ENCODE assay signal across 12 cellular contexts in genomic region chr16:66369055-66369592, GRCh38. TPM values are rescaled to one million over a fixed set of nuclear protein-coding genes. Genes with fewer than 3 reads are reported as not detected.
DNase-seq lines count a peak whose midpoint lies in the region; TF ChIP-seq lines count a peak whose summit lies in the region.
"Had no signal": no experiment of that assay in that cellular context is flagged by ENCODE, and none has a peak within 500 bp of the region (broad histone marks: within the 10 kb centered on the region; RNA-seq: fewer than 3 reads in every experiment).

No MANE protein-coding gene starts in this region.

- H3K9ac ChIP-seq in MM.1S (ENCODE audit: low read length) (no peak overlapping the region), neural progenitor cell (no peak overlapping the region)

- H3K4me3 ChIP-seq in MM.1S (ENCODE audit: low read length) (no peak overlapping the region), neural progenitor cell (no peak overlapping the region), brain microvascular endothelial cell (ENCODE audit: low read depth, low read length) (no peak overlapping the region)

- H3K4me2 ChIP-seq in MM.1S (ENCODE audit: low read depth, low read length), result no peak overlapping the region
- H3K4me2 ChIP-seq in neural progenitor cell, result no peak overlapping the region

- H3K9me3 ChIP-seq in MM.1S (replicated peaks; ENCODE audit: insufficient read depth, low read length) (no peaks in the 10 kb centered on the region), neural progenitor cell (ENCODE audit: low read depth) (no peaks in the 10 kb centered on the region)

- H3K4me1 ChIP-seq in MM.1S (ENCODE audit: low read length) (no peaks in the 10 kb centered on the region), neural progenitor cell (peaks cover 39% of the 10 kb centered on the region)

- no peaks in the 10 kb centered on the region for H3K36me3 Mint-ChIP-seq in dendritic cell treated with granulocyte-macrophage colony-stimulating factor and Interleukin-4, amounts not matched to agents 40 ng/mL and 50 ng/mL, for 4 days (ENCODE audit: low read depth)
- no peaks in the 10 kb centered on the region for H3K36me3 Mint-ChIP-seq in neural progenitor cell

- H4K20me1 ChIP-seq in MM.1S (ENCODE audit: insufficient read depth, low read length), result no peaks in the 10 kb centered on the region
- no peaks in the 10 kb centered on the region for H4K20me1 ChIP-seq in neural progenitor cell (ENCODE audit: low read depth)

- H3K27ac ChIP-seq in MM.1S (ENCODE audit: low read length) (no peak overlapping the region), neural progenitor cell (no peak overlapping the region), brain microvascular endothelial cell (no peak overlapping the region)
- H3K27ac ChIP-seq: RWPE1 had no signal

- in situ Hi-C loops in brain microvascular endothelial cell (cut with HindIII; ENCODE audit: low pct_ligation_motif_present, low sequenced_read_pairs), result no loop called here

- DNase-seq in GM10266 (ENCODE audit: extremely low spot score) (peak; percentile 23), MM.1S (no peak), neural progenitor cell (ENCODE audit: low spot score) (no peak), iPS-NIHi7 (ENCODE audit: extremely low spot score) (no peak), brain microvascular endothelial cell (no peak), NCI-H82 treated with DMSO at 0.1 percent for 48 hours (lab: John Stamatoyannopoulos, UW; ENCODE audit: unreplicated experiment) (no peak)
- DNase-seq in NK-92 treated with Interleukin-12 subunit alpha and Interleukin-12 subunit beta, amount 100 ng/mL, for 24 hours (lab: John Stamatoyannopoulos, UW), result no peak
- DNase-seq: activated B cell treated with CpG ODN at 0.5 μM for 24 hours, activated gamma-delta T cell, NCI-H1092 treated with DMSO at 0.1 percent for 48 hours had no signal

- peak overlapping the region; percentile 51 for H2AFZ ChIP-seq in MM.1S (ENCODE audit: low read length)
- H2AFZ ChIP-seq in neural progenitor cell (replicated peaks), result no peak overlapping the region

- H3K79me2 ChIP-seq in MM.1S (ENCODE audit: low read length) (no peaks in the 10 kb centered on the region), neural progenitor cell (ENCODE audit: low read depth) (no peaks in the 10 kb centered on the region)

- intact Hi-C loops in dendritic cell treated with granulocyte-macrophage colony-stimulating factor and Interleukin-4, amounts not matched to agents 40 ng/mL and 50 ng/mL, for 4 days (cut with micrococcal nuclease), result no loop called here

- H3K9me2 ChIP-seq in MM.1S (replicated peaks; ENCODE audit: insufficient read depth, low read length), result no peaks in the 10 kb centered on the region

- H3K27me3 ChIP-seq in MM.1S (replicated peaks; ENCODE audit: insufficient read depth, low read length), result 0 out of 2 replicates have a peak, but pooled peaks cover 4% of the 10 kb centered on the region
- H3K27me3 ChIP-seq in neural progenitor cell, result no peaks in the 10 kb centered on the region
- no peaks in the 10 kb centered on the region for H3K27me3 ChIP-seq in brain microvascular endothelial cell (replicated peaks)

- peaks cover 78% of the 10 kb centered on the region for H3K4me1 Mint-ChIP-seq in dendritic cell treated with granulocyte-macrophage colony-stimulating factor and Interleukin-4, amounts not matched to agents 40 ng/mL and 50 ng/mL, for 4 days (ENCODE audit: low read depth)
- H3K4me1 Mint-ChIP-seq in neural progenitor cell, result peaks cover 40% of the 10 kb centered on the region
- H3K4me1 Mint-ChIP-seq: activated B cell treated with CpG ODN at 0.5 μM for 24 hours had no signal

- H3K36me3 ChIP-seq in MM.1S (replicated peaks; ENCODE audit: insufficient read depth, low read length), result no peaks in the 10 kb centered on the region
- no peaks in the 10 kb centered on the region for H3K36me3 ChIP-seq in neural progenitor cell
- H3K36me3 ChIP-seq in brain microvascular endothelial cell (replicated peaks), result no peaks in the 10 kb centered on the region

- H3K4me3 Mint-ChIP-seq in dendritic cell treated with granulocyte-macrophage colony-stimulating factor and Interleukin-4, amounts not matched to agents 40 ng/mL and 50 ng/mL, for 4 days, result no peak overlapping the region
- H3K4me3 Mint-ChIP-seq in neural progenitor cell, result no peak overlapping the region
- H3K4me3 Mint-ChIP-seq: activated B cell treated with CpG ODN at 0.5 μM for 24 hours had no signal

- peak overlapping the region; percentile 55 for H3K27ac Mint-ChIP-seq in dendritic cell treated with granulocyte-macrophage colony-stimulating factor and Interleukin-4, amounts not matched to agents 40 ng/mL and 50 ng/mL, for 4 days
- peak overlapping the region; percentile 76 for H3K27ac Mint-ChIP-seq in neural progenitor cell
- H3K27ac Mint-ChIP-seq: activated B cell treated with CpG ODN at 0.5 μM for 24 hours had no signal

- H3K9me3 Mint-ChIP-seq in dendritic cell treated with granulocyte-macrophage colony-stimulating factor and Interleukin-4, amounts not matched to agents 40 ng/mL and 50 ng/mL, for 4 days, result no peaks in the 10 kb centered on the region
- no peaks in the 10 kb centered on the region for H3K9me3 Mint-ChIP-seq in neural progenitor cell
- H3K9me3 Mint-ChIP-seq: activated B cell treated with CpG ODN at 0.5 μM for 24 hours had no signal

- H3K27me3 Mint-ChIP-seq in dendritic cell treated with granulocyte-macrophage colony-stimulating factor and Interleukin-4, amounts not matched to agents 40 ng/mL and 50 ng/mL, for 4 days, result peaks cover 13% of the 10 kb centered on the region
- H3K27me3 Mint-ChIP-seq in neural progenitor cell (ENCODE audit: insufficient read depth, low read depth), result peaks cover 8% of the 10 kb centered on the region

- TF ChIP-seq CTCF in GM10266 (IDR thresholded peaks at IDR 0.05; ENCODE audit: control insufficient read depth, insufficient read depth, low read depth, missing control alignments) (no peak), MM.1S (IDR thresholded peaks at IDR 0.05; ENCODE audit: low read length) (no peak), neural progenitor cell (IDR thresholded peaks at IDR 0.05) (no peak), brain microvascular endothelial cell (IDR thresholded peaks at IDR 0.05; ENCODE audit: low read depth, low read length, missing control alignments) (no peak)

- H3F3A ChIP-seq in MM.1S (ENCODE audit: insufficient read depth, low read length) (no peaks in the 10 kb centered on the region), neural progenitor cell (ENCODE audit: low read depth) (peaks cover 6% of the 10 kb centered on the region)

RNA-seq across cellular contexts. Expression of gene CDH5, which starts 2.6 kb away (rescaled TPM):
- 0.25 TPM in 1 of 2 replicates, not detected in the other for total RNA-seq in neural progenitor cell (ENCODE audit: low replicate concordance)
- total RNA-seq: activated B cell treated with CpG ODN at 0.5 μM for 24 hours had no signal

RNA-seq across cellular contexts. Expression of gene BEAN1, which starts 58.0 kb away (rescaled TPM):
- 0.32 and 0.34 TPM in 2 replicates for total RNA-seq in neural progenitor cell (ENCODE audit: low replicate concordance)
- total RNA-seq: activated B cell treated with CpG ODN at 0.5 μM for 24 hours had no signal
